In genomic region chr2:1593371-1594205, GRCh38 we compare ENCODE assay signal across 9 cellular contexts.
A peak's percentile ranks its signal among the peaks of the same experiment; 100 is the strongest.
DNase-seq lines count a peak whose midpoint lies in the region; ATAC-seq and TF ChIP-seq lines count a peak whose summit lies in the region.
"Had no signal": no experiment of that assay in that cellular context is flagged by ENCODE, and none has a peak within 500 bp of the region (broad histone marks: within the 10 kb centered on the region; RNA-seq: fewer than 3 reads in every experiment).

No MANE protein-coding gene starts in this region.

- H3K4me3 ChIP-seq in osteoblast (ENCODE audit: insufficient read depth, low read length): no peak overlapping the region

- H3K4me1 Mint-ChIP-seq in activated CD4-positive, alpha-beta T cell treated with anti-CD3 and anti-CD28 coated beads, Interleukin-2, amount 10 ng/mL, durations not matched to agents 7 days and 5 days: no peaks in the 10 kb centered on the region
- H3K4me1 Mint-ChIP-seq: memory B cell had no signal

- DNase-seq in ELF-1 (ENCODE audit: low read depth, low spot score) (peak; percentile 94), NCI-H345 treated with DMSO at 0.1 percent for 48 hours (lab: John Stamatoyannopoulos, UW; ENCODE audit: unreplicated experiment) (peak; percentile 72), epithelial cell of prostate (ENCODE audit: low read depth, low spot score) (peak; percentile 43), osteoblast (ENCODE audit: insufficient read length, low spot score, missing footprints) (peak; percentile 95), SIG-M5 treated with dmso at 0.1 percent for 504 hours (lab: John Stamatoyannopoulos, UW; ENCODE audit: unreplicated experiment) (no peak)
- no peak for DNase-seq in activated CD4-positive, alpha-beta T cell treated with anti-CD3 and anti-CD28 coated beads, Interleukin-2, amount 10 ng/mL, durations not matched to agents 7 days and 5 days
- no peak for DNase-seq in stimulated activated CD4-positive, alpha-beta T cell treated with anti-CD3 and anti-CD28 coated beads, Interleukin-4, amount 100 ng/mL, for 4 hours

- no peaks in the 10 kb centered on the region for H3K9me3 Mint-ChIP-seq in activated CD4-positive, alpha-beta T cell treated with anti-CD3 and anti-CD28 coated beads, Interleukin-2, amount 10 ng/mL, durations not matched to agents 7 days and 5 days
- H3K9me3 Mint-ChIP-seq: memory B cell had no signal

- H3K79me2 ChIP-seq in osteoblast (ENCODE audit: insufficient read depth, low read length): no peaks in the 10 kb centered on the region

- H3K27ac Mint-ChIP-seq in activated CD4-positive, alpha-beta T cell treated with anti-CD3 and anti-CD28 coated beads, Interleukin-2, amount 10 ng/mL, durations not matched to agents 7 days and 5 days: no peak overlapping the region
- H3K27ac Mint-ChIP-seq: memory B cell had no signal

- H3K4me3 Mint-ChIP-seq in activated CD4-positive, alpha-beta T cell treated with anti-CD3 and anti-CD28 coated beads, Interleukin-2, amount 10 ng/mL, durations not matched to agents 7 days and 5 days: no peak overlapping the region
- H3K4me3 Mint-ChIP-seq: memory B cell had no signal

- H4K20me1 ChIP-seq in osteoblast (ENCODE audit: insufficient read depth, low read length): peaks cover 5% of the 10 kb centered on the region

- H3K27me3 ChIP-seq in osteoblast (ENCODE audit: insufficient read depth, low read length): peaks cover 6% of the 10 kb centered on the region

- peaks cover 35% of the 10 kb centered on the region for H3K4me1 ChIP-seq in osteoblast (ENCODE audit: insufficient read depth, low read length)

- H2AFZ ChIP-seq in osteoblast (ENCODE audit: low read length): peak overlapping the region; percentile 51

- peaks cover 3% of the 10 kb centered on the region for H3K27me3 Mint-ChIP-seq in activated CD4-positive, alpha-beta T cell treated with anti-CD3 and anti-CD28 coated beads, Interleukin-2, amount 10 ng/mL, durations not matched to agents 7 days and 5 days

- no peak for ATAC-seq in HG03457 (IDR thresholded peaks at IDR 0.05; ENCODE audit: unreplicated experiment)

- POLR2A ChIA-PET in activated CD4-positive, alpha-beta T cell treated with anti-CD3 and anti-CD28 coated beads, Interleukin-2, amount 10 ng/mL, durations not matched to agents 7 days and 5 days (lab: Charles Lee): no interaction called here

- no peaks in the 10 kb centered on the region for H3K9me3 ChIP-seq in osteoblast (ENCODE audit: low read depth, low read length)

- H3K27ac ChIP-seq in epithelial cell of prostate: no peak overlapping the region
- H3K27ac ChIP-seq in osteoblast (ENCODE audit: low read depth, low read length): peak overlapping the region; percentile 12

- H3K36me3 Mint-ChIP-seq in activated CD4-positive, alpha-beta T cell treated with anti-CD3 and anti-CD28 coated beads, Interleukin-2, amount 10 ng/mL, durations not matched to agents 7 days and 5 days (ENCODE audit: low read depth): no peaks in the 10 kb centered on the region
- H3K36me3 Mint-ChIP-seq: memory B cell had no signal

- CTCF ChIA-PET in activated CD4-positive, alpha-beta T cell treated with anti-CD3 and anti-CD28 coated beads, Interleukin-2, amount 10 ng/mL, durations not matched to agents 7 days and 5 days (lab: Charles Lee): no interaction called here

- TF ChIP-seq CTCF in osteoblast (IDR thresholded peaks at IDR 0.05; ENCODE audit: extremely low read depth, low read depth, low read length): no peak

- H3K36me3 ChIP-seq in osteoblast (ENCODE audit: insufficient read depth, low read length): no peaks in the 10 kb centered on the region

- peak overlapping the region; percentile 52 for H3K4me2 ChIP-seq in osteoblast (ENCODE audit: insufficient read depth, low read length)

Comparison
In these comparisons a context has a peak if more than half of its experiments do, and no peak if none do; other contexts are left out.
1. DNase-seq: peak in ELF-1 (single experiment), NCI-H345 treated with DMSO at 0.1 percent for 48 hours (single experiment), epithelial cell of prostate (single experiment) and osteoblast (single experiment); none in SIG-M5 treated with dmso at 0.1 percent for 504 hours (single experiment), activated CD4-positive, alpha-beta T cell treated with anti-CD3 and anti-CD28 coated beads, Interleukin-2, amount 10 ng/mL, durations not matched to agents 7 days and 5 days (single experiment) and stimulated activated CD4-positive, alpha-beta T cell treated with anti-CD3 and anti-CD28 coated beads, Interleukin-4, amount 100 ng/mL, for 4 hours (0 of 2).